Comparison of ENCODE assay signal across 17 cellular contexts in genomic region chr6:83429269-83429668, GRCh38. TPM values are rescaled to one million over a fixed set of nuclear protein-coding genes. Genes with fewer than 3 reads are reported as not detected.
DNase-seq lines count a peak whose midpoint lies in the region; ATAC-seq, FAIRE-seq and TF ChIP-seq lines count a peak whose summit lies in the region.
"Had no signal": no experiment of that assay in that cellular context is flagged by ENCODE, and none has a peak within 500 bp of the region (broad histone marks: within the 10 kb centered on the region; RNA-seq: fewer than 3 reads in every experiment).

No MANE protein-coding gene starts in this region.

- H3K4me1 ChIP-seq in GM23248 (ENCODE audit: insufficient read depth) = peaks cover 7% of the 10 kb centered on the region; the same call in 1 of the 2 replicates
- H3K4me1 ChIP-seq in PC-9 (replicated peaks; ENCODE audit: insufficient read depth) = peaks cover 48% of the 10 kb centered on the region
- H3K4me1 ChIP-seq in endothelial cell of umbilical vein (ENCODE audit: control insufficient read depth, extremely low read depth, insufficient read depth, low read length) = peaks cover 7% of the 10 kb centered on the region
- no peaks in the 10 kb centered on the region for H3K4me1 ChIP-seq in H9 (ENCODE audit: insufficient read depth, low read length)
- H3K4me1 ChIP-seq: BLaER1 had no signal

- H3K27me3 Mint-ChIP-seq in progenitor cell of endocrine pancreas = no peaks in the 10 kb centered on the region
- peaks cover 4% of the 10 kb centered on the region; the same call in 1 of the 2 replicates for H3K27me3 Mint-ChIP-seq in H9 (ENCODE audit: low read depth)

- H4K20me1 ChIP-seq in GM23248 (ENCODE audit: insufficient read depth) (no peaks in the 10 kb centered on the region), PC-9 (ENCODE audit: insufficient read depth) (no peaks in the 10 kb centered on the region), endothelial cell of umbilical vein (replicated peaks; ENCODE audit: control insufficient read depth, extremely low read depth, insufficient read depth, low read length) (peaks cover 2% of the 10 kb centered on the region), H9 (ENCODE audit: control insufficient read depth, insufficient read depth, insufficient read length) (no peaks in the 10 kb centered on the region)
- H4K20me1 ChIP-seq: BLaER1 had no signal

- in situ Hi-C loops in GM23248 (cut with MboI) = no loop called here

- peaks cover 4% of the 10 kb centered on the region for H3K23me2 ChIP-seq in H9 (ENCODE audit: insufficient read length, low read depth, low read length, poor library complexity, severe bottlenecking)

- H3K79me2 ChIP-seq in GM23248 (ENCODE audit: insufficient read depth) = no peaks in the 10 kb centered on the region
- peaks cover 70% of the 10 kb centered on the region for H3K79me2 ChIP-seq in PC-9 (ENCODE audit: low read depth)
- H3K79me2 ChIP-seq in endothelial cell of umbilical vein (ENCODE audit: control insufficient read depth, insufficient read depth, low read length) = peaks cover 38% of the 10 kb centered on the region
- no peaks in the 10 kb centered on the region for H3K79me2 ChIP-seq in H9 (ENCODE audit: insufficient read depth, low read length)

- peaks cover 11% of the 10 kb centered on the region for H3K9me3 Mint-ChIP-seq in progenitor cell of endocrine pancreas (ENCODE audit: low read depth)
- H3K9me3 Mint-ChIP-seq in H9 = peaks cover 10 to 12% of the 10 kb centered on the region in 2 experiments; a peak in 4 of 5 replicates
- H3K9me3 Mint-ChIP-seq in activated naive CD4-positive, alpha-beta T cell treated with anti-CD3 and anti-CD28 coated beads, Interleukin-2, amount 50 U/mL, for 72 hours = peaks cover 5% of the 10 kb centered on the region in 2 donors

- no peak overlapping the region for H2BK15ac ChIP-seq in H9 (ENCODE audit: low read depth, low read length)

- H3F3A ChIP-seq in GM23248 (ENCODE audit: insufficient read depth) (peaks cover 17% of the 10 kb centered on the region; the same call in 1 of the 2 replicates), PC-9 (ENCODE audit: insufficient read depth, low read depth) (peaks cover 19% of the 10 kb centered on the region)

- no peak overlapping the region for H3K27ac ChIP-seq in GM23248
- H3K27ac ChIP-seq in PC-9 = peak overlapping the region; percentile 92; the same call in 1 of the 2 replicates
- H3K27ac ChIP-seq in endothelial cell of umbilical vein (ENCODE audit: insufficient read depth, low read depth, low read length) = no peak overlapping the region
- H3K27ac ChIP-seq in H9 (ENCODE audit: insufficient read length, low read depth, low read length) = no peak overlapping the region
- H3K27ac ChIP-seq: BLaER1 had no signal

- H3K4ac ChIP-seq in H9 (ENCODE audit: low read depth, low read length) = no peak overlapping the region

- H3K9me3 ChIP-seq in GM23248 (ENCODE audit: low read depth) (peaks cover 5% of the 10 kb centered on the region), PC-9 (ENCODE audit: insufficient read depth, low read depth) (peaks cover 15% of the 10 kb centered on the region; the same call in 1 of the 2 replicates), endothelial cell of umbilical vein (replicated peaks; ENCODE audit: control insufficient read depth, insufficient read depth, low read length) (peaks cover 3% of the 10 kb centered on the region), H9 (ENCODE audit: control insufficient read depth, low read depth, low read length) (no peaks in the 10 kb centered on the region)

- no peak for DNase-seq in GM23248
- DNase-seq in PC-9 = peak in 1 of 2 experiments; percentile 36
- DNase-seq in endothelial cell of umbilical vein (ENCODE audit: low read depth, low spot score) = no peak
- DNase-seq in progenitor cell of endocrine pancreas (ENCODE audit: low spot score, unreplicated experiment) = no peak
- no peak for DNase-seq in H9
- DNase-seq in stimulated activated CD4-positive, alpha-beta T cell treated with anti-CD3 and anti-CD28 coated beads, Interleukin-12 subunit alpha, Interleukin-12 subunit beta, amount 100 ng/mL, for 4 hours = no peak
- DNase-seq in activated naive CD4-positive, alpha-beta T cell treated with anti-CD3 and anti-CD28 coated beads, Interleukin-2, amount 50 U/mL, for 72 hours (ENCODE audit: low spot score in 2 of 2) = no peak
- DNase-seq: activated CD4-positive, CD25-positive, alpha-beta regulatory T cell; activated naive CD4-positive, alpha-beta T cell treated with anti-CD3 and anti-CD28 coated beads, Interleukin-2, amount 50 U/mL, for 16 hours; cerebellar nuclear complex; MV-4-11; stimulated activated CD4-positive, alpha-beta T cell treated with anti-CD3 and anti-CD28 coated beads, Interleukin-2, amount 100 ng/mL, for 24 hours had no signal

- no peaks in the 10 kb centered on the region for H3K9me2 ChIP-seq in GM23248 (ENCODE audit: insufficient read depth)
- no peaks in the 10 kb centered on the region for H3K9me2 ChIP-seq in PC-9 (ENCODE audit: insufficient read depth)

- H2BK5ac ChIP-seq in H9 (ENCODE audit: insufficient read length, low read length) = no peak overlapping the region

- H2AK5ac ChIP-seq in H9 (ENCODE audit: insufficient read length, low read length) = no peak overlapping the region

- H2BK12ac ChIP-seq in H9 (ENCODE audit: insufficient read length, low read depth, low read length) = no peak overlapping the region

- H2AFZ ChIP-seq in GM23248 (peak overlapping the region; percentile 93; the same call in 1 of the 2 replicates), PC-9 (no peak overlapping the region), endothelial cell of umbilical vein (ENCODE audit: low read depth, low read length) (no peak overlapping the region), H9 (ENCODE audit: low read length) (no peak overlapping the region)

- no peak overlapping the region for H3K18ac ChIP-seq in H9 (ENCODE audit: insufficient read length, low read depth, low read length)

- 86 to 88% methylated on average over 1 of the region's 1 CpG for WGBS in GM23248 (ENCODE audit: low coverage in 1 of 2, low lambda C conversion rate in 2 of 2, missing lambda C conversion rate in 2 of 2), 2 experiments
- WGBS in H9 (ENCODE audit: extremely low coverage, insufficient read length, low lambda C conversion rate) = no CpG with 5 or more reads among the region's 1 CpG

- no peaks in the 10 kb centered on the region for H3K79me1 ChIP-seq in H9 (ENCODE audit: insufficient read depth, low read depth, low read length, poor library complexity, severe bottlenecking)

- H3K23ac ChIP-seq in H9 (ENCODE audit: insufficient read length, low read depth, low read length) = no peak overlapping the region

- no peaks in the 10 kb centered on the region for H3K9me1 ChIP-seq in endothelial cell of umbilical vein (replicated peaks; ENCODE audit: control insufficient read depth, extremely low read depth, insufficient read depth, low read length)

- H3K4me1 Mint-ChIP-seq in progenitor cell of endocrine pancreas (ENCODE audit: low read depth) = peaks cover 12% of the 10 kb centered on the region
- peaks cover 14 to 17% of the 10 kb centered on the region in 2 experiments for H3K4me1 Mint-ChIP-seq in H9
- H3K4me1 Mint-ChIP-seq: memory B cell had no signal

- peak overlapping the region; percentile 80 for H3K4me3 Mint-ChIP-seq in progenitor cell of endocrine pancreas (ENCODE audit: low read depth)
- H3K4me3 Mint-ChIP-seq in H9 = no peak overlapping the region; a peak in 1 of 5 replicates
- H3K4me3 Mint-ChIP-seq: memory B cell had no signal

- H3K4me2 ChIP-seq in GM23248 (ENCODE audit: unreplicated experiment) (no peak overlapping the region), PC-9 (peak overlapping the region; percentile 83), endothelial cell of umbilical vein (ENCODE audit: insufficient read depth, low read length) (peak overlapping the region; percentile 89), H9 (ENCODE audit: insufficient read depth, insufficient read length, low read length) (no peak overlapping the region)
- H3K4me2 ChIP-seq: BLaER1 had no signal

- H3K36me3 ChIP-seq in GM23248 (ENCODE audit: low read depth) = no peaks in the 10 kb centered on the region
- peaks cover 27% of the 10 kb centered on the region for H3K36me3 ChIP-seq in PC-9 (ENCODE audit: low read depth)
- peaks cover 0 to 2% of the 10 kb centered on the region in 2 experiments for H3K36me3 ChIP-seq in endothelial cell of umbilical vein (ENCODE audit: control insufficient read depth in 2 of 2, extremely low read depth in 1 of 2, insufficient read depth in 2 of 2, low read length in 2 of 2)
- H3K36me3 ChIP-seq: BLaER1, upper lobe of left lung had no signal

- H2BK120ac ChIP-seq in H9 (ENCODE audit: low read depth, low read length, poor library complexity, severe bottlenecking) = no peak overlapping the region

- H3T11ph ChIP-seq in H9 (ENCODE audit: low read length) = no peak overlapping the region

- H3K27me3 ChIP-seq in GM23248 (replicated peaks; ENCODE audit: insufficient read depth) (no peaks in the 10 kb centered on the region), PC-9 (ENCODE audit: insufficient read depth, low read depth) (no peaks in the 10 kb centered on the region), endothelial cell of umbilical vein (ENCODE audit: control insufficient read depth in 2 of 2, insufficient read depth in 2 of 2, low read length in 2 of 2) (no peaks in the 10 kb centered on the region), H9 (ENCODE audit: insufficient read depth, low read length) (no peaks in the 10 kb centered on the region)
- H3K27me3 ChIP-seq: BLaER1, upper lobe of left lung had no signal

- no peak overlapping the region for H3K14ac ChIP-seq in H9 (ENCODE audit: insufficient read depth, low read length)

- no peak for TF ChIP-seq POLR2A in endothelial cell of umbilical vein (IDR thresholded peaks at IDR 0.05; ENCODE audit: low read depth, low read length)

- H3K27ac Mint-ChIP-seq in progenitor cell of endocrine pancreas (peak overlapping the region; percentile 92), H9 (no peak overlapping the region)
- H3K27ac Mint-ChIP-seq in activated naive CD4-positive, alpha-beta T cell treated with anti-CD3 and anti-CD28 coated beads, Interleukin-2, amount 50 U/mL, for 72 hours = no peak overlapping the region
- H3K27ac Mint-ChIP-seq: memory B cell had no signal

- ATAC-seq in activated naive CD4-positive, alpha-beta T cell treated with anti-CD3 and anti-CD28 coated beads, Interleukin-2, amount 50 U/mL, for 72 hours = no peak
- no peak for ATAC-seq in GM19324 (IDR thresholded peaks at IDR 0.05; ENCODE audit: low FRiP score, unreplicated experiment)
- ATAC-seq: esophagus mucosa had no signal

- H4K5ac ChIP-seq in H9 (ENCODE audit: insufficient read length, low read depth, low read length) = no peak overlapping the region

- TF ChIP-seq CTCF in PC-9 (conservative IDR thresholded peaks at IDR 0.05) (no peak), endothelial cell of umbilical vein (IDR thresholded peaks at IDR 0.05; ENCODE audit: extremely low read depth in 1 of 2, insufficient read depth in 1 of 2, low read depth in 1 of 2, low read length in 2 of 2) (no peak), progenitor cell of endocrine pancreas (IDR thresholded peaks at IDR 0.05; ENCODE audit: unreplicated experiment) (no peak), H9 (conservative IDR thresholded peaks at IDR 0.05) (no peak)

- H3K56ac ChIP-seq in H9 (ENCODE audit: insufficient read length, low read depth, low read length) = no peak overlapping the region

- 0 out of 2 replicates have a peak overlapping the region, but pooled peaks have one; percentile 73 for H3K4me3 ChIP-seq in GM23248
- peak overlapping the region; percentile 91 for H3K4me3 ChIP-seq in PC-9
- H3K4me3 ChIP-seq in endothelial cell of umbilical vein (replicated peaks in 1 of 3; ENCODE audit: insufficient read depth in 1 of 3, low read depth in 1 of 3, low read length in 3 of 3) = peak overlapping the region in 1 of 3 experiments; percentile 90
- H3K4me3 ChIP-seq: BLaER1 had no signal

- H3K9ac ChIP-seq in GM23248 (no peak overlapping the region), endothelial cell of umbilical vein (replicated peaks; ENCODE audit: extremely low read depth, insufficient read depth, low read length) (no peak overlapping the region), H9 (ENCODE audit: extremely low read depth, insufficient read length, low read length) (no peak overlapping the region)
- H3K9ac ChIP-seq: BLaER1 had no signal

- POLR2A ChIA-PET in PC-9 (lab: Charles Lee; ENCODE audit: unreplicated experiment) = no interaction called here
- POLR2A ChIA-PET in endothelial cell of umbilical vein (lab: Charles Lee) = no interaction called here

- no peak overlapping the region for H2BK20ac ChIP-seq in H9 (ENCODE audit: low read depth, low read length, poor library complexity, severe bottlenecking)

- BruUV-seq in PC-9 (replicated peaks; lab: Mats Ljungman, UMichigan) (no TSS peak), endothelial cell of umbilical vein (replicated peaks; lab: Mats Ljungman, UMichigan) (no TSS peak)

- intact Hi-C loops in PC-9 (cut with micrococcal nuclease; ENCODE audit: unreplicated experiment) (no loop called here), endothelial cell of umbilical vein (cut with micrococcal nuclease) (no loop called here)

- FAIRE-seq in endothelial cell of umbilical vein (lab: Jason Lieb, UNC) = no peak

- CTCF ChIA-PET in PC-9 (lab: Charles Lee) = no interaction called here
- CTCF ChIA-PET in endothelial cell of umbilical vein (lab: Charles Lee) = interaction anchor here (1.0 kb wide), 1 partner anchor 107 kb away, joined by 5 read pairs; no protein-coding TSS in a partner anchor

- H3K36me3 Mint-ChIP-seq in progenitor cell of endocrine pancreas (ENCODE audit: insufficient read depth) = peaks cover 13% of the 10 kb centered on the region
- H3K36me3 Mint-ChIP-seq in H9 (ENCODE audit: insufficient read depth in 1 of 3, low read depth in 3 of 3) = peaks cover 15 to 18% (median 17%) of the 10 kb centered on the region in 3 experiments
- peaks cover 0 to 8% of the 10 kb centered on the region in 2 donors for H3K36me3 Mint-ChIP-seq in activated naive CD4-positive, alpha-beta T cell treated with anti-CD3 and anti-CD28 coated beads, Interleukin-2, amount 50 U/mL, for 72 hours
- H3K36me3 Mint-ChIP-seq: memory B cell had no signal

- no peak overlapping the region for H4K8ac ChIP-seq in H9 (replicated peaks; ENCODE audit: insufficient read length, low read depth, low read length)

- dilution Hi-C loops in endothelial cell of umbilical vein (cut with MboI; ENCODE audit: extremely low pct_ligation_motif_present, low sequenced_read_pairs) = no loop called here

- no peak overlapping the region for H4K91ac ChIP-seq in H9 (ENCODE audit: insufficient read length, low read depth, low read length)

RNA-seq across cellular contexts. Expression of gene ME1, which starts 1.6 kb away (rescaled TPM):
- total RNA-seq in GM23248 (2014; rRNA removed; shearing (Covaris generic)) = 1.5 and 4.0 TPM in 2 replicates
- polyA plus RNA-seq in GM23248 (2016; fragmentation: Nextera tagmentation; extraction: Ambion mirVana) (10.0 and 11.6 TPM in 2 replicates), endothelial cell of umbilical vein (4.8 and 7.3 TPM in 2 replicates)
- total RNA-seq in PC-9 (2021) (82.0 and 111 TPM in 2 replicates), endothelial cell of umbilical vein (27.0 and 29.3 TPM in 2 replicates), progenitor cell of endocrine pancreas (7.9 and 9.5 TPM in 2 replicates), H9 (2021) (7.8 and 7.9 TPM in 2 replicates)
- polyA plus RNA-seq in endothelial cell of umbilical vein (2011; cell fraction: cytosol; rRNA removed) = 9.8 and 11.3 TPM in 2 replicates
- polyA plus RNA-seq in endothelial cell of umbilical vein (2011; cell fraction: nucleus; rRNA removed) = 11.2 and 13.8 TPM in 2 replicates
- 18.1 and 23.8 TPM in 2 replicates for polyA plus RNA-seq in endothelial cell of umbilical vein (2012)
- polyA minus RNA-seq in endothelial cell of umbilical vein = 11.2 and 11.7 TPM in 2 replicates
- polyA minus RNA-seq in endothelial cell of umbilical vein (2011; cell fraction: cytosol; rRNA and poly(A)+ RNA removed) = 11.1 TPM
- polyA minus RNA-seq in endothelial cell of umbilical vein (2011; cell fraction: nucleus; rRNA and poly(A)+ RNA removed) = 11.3 and 14.0 TPM in 2 replicates
- total RNA-seq in activated naive CD4-positive, alpha-beta T cell treated with anti-CD3 and anti-CD28 coated beads, Interleukin-2, amount 50 U/mL, for 72 hours = not detected

Comparison
In these comparisons a context has a peak if more than half of its experiments do, and no peak if none do; other contexts are left out.
1. H3K4me2 ChIP-seq: peak in PC-9 (single experiment) and endothelial cell of umbilical vein (single experiment); none in GM23248 (single experiment) and H9 (single experiment).